Comparison of ENCODE assay signal across 11 cellular contexts in genomic region chr14:74566174-74567125, GRCh38. TPM values are rescaled to one million over a fixed set of nuclear protein-coding genes. Genes with fewer than 3 reads are reported as not detected.
DNase-seq lines count a peak whose midpoint lies in the region; ATAC-seq and TF ChIP-seq lines count a peak whose summit lies in the region.
"Had no signal": no experiment of that assay in that cellular context is flagged by ENCODE, and none has a peak within 500 bp of the region (broad histone marks: within the 10 kb centered on the region; RNA-seq: fewer than 3 reads in every experiment).

No MANE protein-coding gene starts in this region.

- no peak overlapping the region for H3K4me3 Mint-ChIP-seq in osteocyte (ENCODE audit: unreplicated experiment)
- H3K4me3 Mint-ChIP-seq: activated T-cell treated with anti-CD3 and anti-CD28 coated beads, Interleukin-2, amount 50 U/mL, for 24 hours had no signal

- peak; percentile 38 for DNase-seq in 8988T
- peak; percentile 98 for DNase-seq in PC-3
- DNase-seq in fibroblast of the aortic adventitia (ENCODE audit: low read depth) = peak; percentile 39
- DNase-seq in osteocyte (ENCODE audit: extremely low spot score, unreplicated experiment) = no peak
- no peak for DNase-seq in sigmoid colon
- DNase-seq in NCI-H345 (lab: John Stamatoyannopoulos, UW) = no peak
- no peak for DNase-seq in amniotic stem cell (lab: John Stamatoyannopoulos, UW)
- no peak for DNase-seq in effector CD8-positive, alpha-beta T cell (lab: John Stamatoyannopoulos, UW)
- DNase-seq: activated T-cell treated with anti-CD3 and anti-CD28 coated beads, Interleukin-2, amount 50 U/mL, for 24 hours; NCI-H1694 had no signal

- TF ChIP-seq CTCF in PC-3 (conservative IDR thresholded peaks at IDR 0.05; ENCODE audit: low read depth, low read length) (no peak), fibroblast of the aortic adventitia (IDR thresholded peaks at IDR 0.05; ENCODE audit: insufficient read depth, low read length) (no peak), osteocyte (IDR thresholded peaks at IDR 0.05) (no peak), sigmoid colon (IDR thresholded peaks at IDR 0.05) (no peak)

- H3K36me3 ChIP-seq in PC-3 (ENCODE audit: low read depth, low read length) (no peaks in the 10 kb centered on the region), sigmoid colon (no peaks in the 10 kb centered on the region)
- H3K36me3 ChIP-seq: cardiac muscle cell had no signal

- H3K27me3 ChIP-seq in PC-3 (ENCODE audit: low read length) (no peaks in the 10 kb centered on the region), sigmoid colon (no peaks in the 10 kb centered on the region)
- H3K27me3 ChIP-seq: cardiac muscle cell had no signal

- H3K9ac ChIP-seq in PC-3 (ENCODE audit: low read length) = peak overlapping the region; percentile 80

- H3K4me1 Mint-ChIP-seq in osteocyte (ENCODE audit: unreplicated experiment) = peaks cover 90% of the 10 kb centered on the region

- H3K27ac ChIP-seq in PC-3 (ENCODE audit: low read length) = peak overlapping the region; percentile 96
- peak overlapping the region in 2 of 4 donors; percentile 4 to 86 for H3K27ac ChIP-seq in sigmoid colon
- H3K27ac ChIP-seq: cardiac muscle cell had no signal

- peak overlapping the region; percentile 89 for H3K27ac Mint-ChIP-seq in osteocyte (ENCODE audit: unreplicated experiment)
- H3K27ac Mint-ChIP-seq: activated T-cell treated with anti-CD3 and anti-CD28 coated beads, Interleukin-2, amount 50 U/mL, for 24 hours had no signal

- H3K4me3 ChIP-seq in PC-3 (ENCODE audit: low read length) (no peak overlapping the region; the same call in 1 of the 2 replicates), fibroblast of the aortic adventitia (ENCODE audit: low read depth, low read length) (no peak overlapping the region), sigmoid colon (no peak overlapping the region)
- H3K4me3 ChIP-seq: cardiac muscle cell had no signal

- CTCF ChIA-PET in PC-3 (lab: Charles Lee) = interaction anchor here (0.7 to 1.5 kb wide), 3 partner anchors 42 to 73 kb away, joined by 3 to 7 read pairs (median 4); partner anchors contain the start of genes ISCA2 and NPC2

- H3K4me1 ChIP-seq in PC-3 (ENCODE audit: insufficient read depth, low read length) = peaks cover 69% of the 10 kb centered on the region
- H3K4me1 ChIP-seq in sigmoid colon = peaks cover 0 to 51% (median 25%) of the 10 kb centered on the region in 4 donors

- WGBS in sigmoid colon, 2 donors = 75 to 80% methylated on average over 14 of the region's 14 CpGs

- TSS peak; percentile 30 for BruUV-seq in PC-3 (replicated peaks; lab: Mats Ljungman, UMichigan)

- H3F3A ChIP-seq in PC-3 (ENCODE audit: low read length, unreplicated experiment) = peaks cover 3% of the 10 kb centered on the region

- H3K9me3 ChIP-seq in PC-3 (ENCODE audit: low read length) (no peaks in the 10 kb centered on the region), sigmoid colon (no peaks in the 10 kb centered on the region)

- POLR2A ChIA-PET in PC-3 (lab: Charles Lee; ENCODE audit: unreplicated experiment) = interaction anchor here (0.5 to 0.7 kb wide), 4 partner anchors 55 to 112 kb away, joined by 3 to 6 read pairs (median 4); partner anchors contain the start of genes ISCA2 and NPC2

- intact Hi-C loops in PC-3 (cut with micrococcal nuclease) = no loop called here
- intact Hi-C loops in sigmoid colon (cut with DNase I) = loop anchor here (5.0 kb wide), 1 partner anchor 64 kb away; no protein-coding TSS in a partner anchor

- H3K36me3 Mint-ChIP-seq in osteocyte (ENCODE audit: unreplicated experiment) = peaks cover 13% of the 10 kb centered on the region

- peak; percentile 88 for ATAC-seq in PC-3

- no peaks in the 10 kb centered on the region for H4K20me1 ChIP-seq in PC-3 (ENCODE audit: low read length)

- TF ChIP-seq EP300 in sigmoid colon (IDR thresholded peaks at IDR 0.05) = no peak

- 0 out of 2 replicates have a peak overlapping the region, but pooled peaks have one; percentile 20 for H2AFZ ChIP-seq in PC-3 (ENCODE audit: low read length)

- no peaks in the 10 kb centered on the region for H3K9me2 ChIP-seq in PC-3 (replicated peaks; ENCODE audit: low read length)

- TF ChIP-seq POLR2A in sigmoid colon (IDR thresholded peaks at IDR 0.05) = no peak

- H3K4me2 ChIP-seq in PC-3 (ENCODE audit: low read length) = peak overlapping the region; percentile 73

- H3K27me3 Mint-ChIP-seq in osteocyte (ENCODE audit: unreplicated experiment) = no peaks in the 10 kb centered on the region

- H3K9me3 Mint-ChIP-seq in osteocyte (ENCODE audit: unreplicated experiment) = no peaks in the 10 kb centered on the region
- H3K9me3 Mint-ChIP-seq: activated T-cell treated with anti-CD3 and anti-CD28 coated beads, Interleukin-2, amount 50 U/mL, for 24 hours had no signal

- H3K79me2 ChIP-seq in PC-3 (ENCODE audit: low read length) = peaks cover 19% of the 10 kb centered on the region; the same call in 1 of the 2 replicates

RNA-seq across cellular contexts. Expression of gene LTBP2, which starts 45.6 kb away (rescaled TPM):
- total RNA-seq in PC-3 (2014; rRNA removed) (17.4 and 18.1 TPM in 2 replicates), fibroblast of the aortic adventitia (ENCODE audit: low replicate concordance) (58.5 and 157 TPM in 2 replicates), osteocyte (377 and 379 TPM in 2 replicates), sigmoid colon (10 to 100 TPM; 12.1 to 71.2 (median 15.3) TPM)
- polyA plus RNA-seq in sigmoid colon = 1 to 10 TPM in 2 of 3 donors, under 1 TPM in 1; 0.46 to 7.1 (median 1.2) TPM

Comparison
In these comparisons a context has a peak if more than half of its experiments do, and no peak if none do; other contexts are left out.
1. DNase-seq: peak in 8988T (single experiment), PC-3 (single experiment) and fibroblast of the aortic adventitia (single experiment); none in osteocyte (single experiment), sigmoid colon (single experiment), NCI-H345 (single experiment), amniotic stem cell (single experiment) and effector CD8-positive, alpha-beta T cell (single experiment).